ENCODE assay signal across 17 cellular contexts in genomic region chr16:55411231-55411630, GRCh38.
"Had no signal": no experiment of that assay in that cellular context is flagged by ENCODE, and none has a peak within 500 bp of the region (broad histone marks: within the 10 kb centered on the region; RNA-seq: fewer than 3 reads in every experiment).

No MANE protein-coding gene starts in this region.

- H3K9me3 ChIP-seq: mucosa of descending colon, sigmoid colon, thoracic aorta had no signal

- H2AFZ ChIP-seq: parathyroid adenoma had no signal

- H3K4me1 Mint-ChIP-seq: activated CD4-positive, alpha-beta T cell treated with anti-CD3 and anti-CD28 coated beads, Interleukin-2, amount 10 ng/mL, durations not matched to agents 7 days and 5 days; activated naive CD8-positive, alpha-beta T cell treated with anti-CD3 and anti-CD28 coated beads, Interleukin-2, amount 50 U/mL, for 24 hours; memory B cell; naive thymus-derived CD4-positive, alpha-beta T cell; stimulated activated effector memory CD8-positive, alpha-beta T cell treated with anti-CD3 and anti-CD28 coated beads, Interleukin-12 subunit alpha, Interleukin-12 subunit beta, amount 100 ng/mL, for 72 hours had no signal

- H3K9ac ChIP-seq: parathyroid adenoma had no signal

- H3K27ac ChIP-seq: parathyroid adenoma, sigmoid colon, thoracic aorta had no signal

- H3K27ac Mint-ChIP-seq: activated CD4-positive, alpha-beta T cell treated with anti-CD3 and anti-CD28 coated beads, Interleukin-2, amount 10 ng/mL, durations not matched to agents 7 days and 5 days; activated naive CD8-positive, alpha-beta T cell treated with anti-CD3 and anti-CD28 coated beads, Interleukin-2, amount 50 U/mL, for 24 hours; activated T-helper 1 cell treated with anti-CD3 and anti-CD28 coated beads, Interleukin-12 subunit alpha, Interleukin-12 subunit beta, Interleukin-2, Interleukin-4 antibody, amounts not matched to agents 30 ng/mL and 10 ng/mL and 1 ng/mL, durations not matched to agents 14 hours and 24 hours and 36 hours; memory B cell; naive thymus-derived CD4-positive, alpha-beta T cell; stimulated activated effector memory CD8-positive, alpha-beta T cell treated with anti-CD3 and anti-CD28 coated beads, Interleukin-12 subunit alpha, Interleukin-12 subunit beta, amount 100 ng/mL, for 72 hours had no signal

- H3K4me3 Mint-ChIP-seq: activated CD4-positive, alpha-beta T cell treated with anti-CD3 and anti-CD28 coated beads, Interleukin-2, amount 10 ng/mL, durations not matched to agents 7 days and 5 days; activated naive CD8-positive, alpha-beta T cell treated with anti-CD3 and anti-CD28 coated beads, Interleukin-2, amount 50 U/mL, for 24 hours; activated T-helper 1 cell treated with anti-CD3 and anti-CD28 coated beads, Interleukin-12 subunit alpha, Interleukin-12 subunit beta, Interleukin-2, Interleukin-4 antibody, amounts not matched to agents 30 ng/mL and 10 ng/mL and 1 ng/mL, durations not matched to agents 14 hours and 24 hours and 36 hours; memory B cell; naive thymus-derived CD4-positive, alpha-beta T cell; stimulated activated effector memory CD8-positive, alpha-beta T cell treated with anti-CD3 and anti-CD28 coated beads, Interleukin-12 subunit alpha, Interleukin-12 subunit beta, amount 100 ng/mL, for 72 hours had no signal

- H3K4me1 ChIP-seq: parathyroid adenoma, sigmoid colon had no signal

- H3K36me3 ChIP-seq: sigmoid colon, thoracic aorta had no signal

- ATAC-seq: activated naive CD8-positive, alpha-beta T cell treated with anti-CD3 and anti-CD28 coated beads, Interleukin-2, amount 50 U/mL, for 24 hours; mucosa of descending colon; naive thymus-derived CD4-positive, alpha-beta T cell; stimulated activated effector memory CD8-positive, alpha-beta T cell treated with anti-CD3 and anti-CD28 coated beads, Interleukin-12 subunit alpha, Interleukin-12 subunit beta, amount 100 ng/mL, for 72 hours had no signal

- H3K36me3 Mint-ChIP-seq: memory B cell; naive thymus-derived CD4-positive, alpha-beta T cell; stimulated activated effector memory CD8-positive, alpha-beta T cell treated with anti-CD3 and anti-CD28 coated beads, Interleukin-12 subunit alpha, Interleukin-12 subunit beta, amount 100 ng/mL, for 72 hours had no signal

- DNase-seq: activated CD4-positive, alpha-beta T cell treated with anti-CD3 and anti-CD28 coated beads, Interleukin-2, amount 10 ng/mL, durations not matched to agents 7 days and 5 days; activated CD4-positive, CD25-positive, alpha-beta regulatory T cell; activated naive CD8-positive, alpha-beta T cell treated with anti-CD3 and anti-CD28 coated beads, Interleukin-2, amount 50 U/mL, for 24 hours; aorta; dermis blood vessel endothelial cell; foreskin fibroblast; head of caudate nucleus; mucosa of descending colon; naive thymus-derived CD4-positive, alpha-beta T cell; sigmoid colon; stimulated activated CD4-positive, alpha-beta T cell treated with anti-CD3 and anti-CD28 coated beads, Interleukin-1b, Interleukin-23, amount 100 ng/mL, for 48 hours; T-helper 2 cell had no signal

- H3K27me3 ChIP-seq: sigmoid colon had no signal

- H3K4me3 ChIP-seq: mucosa of descending colon, sigmoid colon, thoracic aorta had no signal

- H3K79me2 ChIP-seq: parathyroid adenoma had no signal

- H3K9me3 Mint-ChIP-seq: activated CD4-positive, alpha-beta T cell treated with anti-CD3 and anti-CD28 coated beads, Interleukin-2, amount 10 ng/mL, durations not matched to agents 7 days and 5 days; activated naive CD8-positive, alpha-beta T cell treated with anti-CD3 and anti-CD28 coated beads, Interleukin-2, amount 50 U/mL, for 24 hours; activated T-helper 1 cell treated with anti-CD3 and anti-CD28 coated beads, Interleukin-12 subunit alpha, Interleukin-12 subunit beta, Interleukin-2, Interleukin-4 antibody, amounts not matched to agents 30 ng/mL and 10 ng/mL and 1 ng/mL, durations not matched to agents 14 hours and 24 hours and 36 hours; stimulated activated effector memory CD8-positive, alpha-beta T cell treated with anti-CD3 and anti-CD28 coated beads, Interleukin-12 subunit alpha, Interleukin-12 subunit beta, amount 100 ng/mL, for 72 hours had no signal
